ENCODE assay signal across 2 cellular contexts in genomic region chr13:52743988-52744387, GRCh38.
TF ChIP-seq lines count a peak whose summit lies in the region.

No MANE protein-coding gene starts in this region.

TF ChIP-seq in SK-N-SH, 30 proteins besides CTCF, POLR2A, EP300 and RAD21 (continued from another document):
- TF ChIP-seq RXRA (IDR thresholded peaks at IDR 0.05; ENCODE audit: borderline replicate concordance, low read depth) (no peak), TEAD4 (IDR thresholded peaks at IDR 0.05; ENCODE audit: borderline replicate concordance, insufficient read depth) (no peak), SMC3 (IDR thresholded peaks at IDR 0.05; ENCODE audit: low read depth, low read length) (no peak), POLR2AphosphoS5 (IDR thresholded peaks at IDR 0.05; ENCODE audit: low read depth, low read length) (no peak)
- TF ChIP-seq, protein P1, sequence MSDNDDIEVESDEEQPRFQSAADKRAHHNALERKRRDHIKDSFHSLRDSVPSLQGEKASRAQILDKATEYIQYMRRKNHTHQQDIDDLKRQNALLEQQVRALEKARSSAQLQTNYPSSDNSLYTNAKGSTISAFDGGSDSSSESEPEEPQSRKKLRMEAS (IDR thresholded peaks at IDR 0.05; ENCODE audit: low read depth): no peak

TF ChIP-seq in SK-N-SH treated with all-trans-retinoic acid at 6 μM for 48 hours, 23 proteins besides CTCF, POLR2A, EP300 and RAD21 (continued from another document):
- no peak for TF ChIP-seq ZNF565 (CRISPR knock-in tag; conservative IDR thresholded peaks at IDR 0.05; ENCODE audit: low read depth)
- TF ChIP-seq ISL1 (CRISPR knock-in tag; IDR thresholded peaks at IDR 0.05): no peak
- TF ChIP-seq ESRRG (CRISPR knock-in tag; IDR thresholded peaks at IDR 0.05): no peak
- no peak for TF ChIP-seq PPARA (CRISPR knock-in tag; IDR thresholded peaks at IDR 0.05; ENCODE audit: borderline replicate concordance)
- no peak for TF ChIP-seq ZFP30 (CRISPR knock-in tag; IDR thresholded peaks at IDR 0.05)
- no peak for TF ChIP-seq ZC3H10 (CRISPR knock-in tag; IDR thresholded peaks at IDR 0.05)
- TF ChIP-seq ZFP3 (CRISPR knock-in tag; IDR thresholded peaks at IDR 0.05): no peak
